ENCODE assay signal across 28 cellular contexts in the genomic region with DNA sequence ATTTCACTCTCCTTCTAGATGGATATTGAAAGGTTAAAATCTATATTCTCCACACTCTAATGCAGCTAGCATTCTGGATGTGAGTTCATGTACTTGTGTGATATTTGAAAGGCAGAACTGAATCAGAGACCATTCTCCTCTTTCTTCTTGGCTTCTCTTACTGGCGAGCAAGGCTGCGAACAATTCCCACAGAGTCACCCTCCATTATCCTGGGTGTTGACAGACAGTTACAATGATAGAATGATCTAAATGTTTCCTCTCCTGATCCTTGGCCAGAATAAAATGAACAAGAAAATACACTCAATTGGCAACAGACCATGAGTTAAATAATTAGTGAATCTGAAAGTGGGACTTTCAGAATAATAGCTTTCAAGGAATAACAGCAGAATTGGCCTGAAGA.
"Had no signal": no experiment of that assay in that cellular context is flagged by ENCODE, and none has a peak within 500 bp of the region (broad histone marks: within the 10 kb centered on the region; RNA-seq: fewer than 3 reads in every experiment).

No MANE protein-coding gene starts in this region.

- H3K36me3 ChIP-seq: gastroesophageal sphincter, stomach, thyroid gland, upper lobe of right lung, WERI-Rb-1 had no signal

- H3K9me3 Mint-ChIP-seq: activated CD4-positive, alpha-beta memory T cell treated with anti-CD3 and anti-CD28 coated beads, Interleukin-2, amount 10 ng/mL, durations not matched to agents 7 days and 5 days; activated CD4-positive, alpha-beta T cell treated with anti-CD3 and anti-CD28 coated beads, Interleukin-2, amount 10 ng/mL, durations not matched to agents 24 days and 14 days; activated T-cell treated with anti-CD3 and anti-CD28 coated beads, Interleukin-2, amount 50 U/mL, for 24 hours; natural killer cell; stimulated activated naive B cell treated with anti-CD40 and anti-IgM and Interleukin-4, amounts not matched to agents 10 μg/mL and 1 μg/mL and 100 μg/mL, for 72 hours; T-helper 1 cell treated with Interleukin-12 subunit alpha and Interleukin-12 subunit beta and Interleukin-4 antibody, amounts not matched to agents 30 μg/mL and 1 μg/mL, for 36 hours had no signal

- H3K27ac Mint-ChIP-seq: activated CD4-positive, alpha-beta memory T cell treated with anti-CD3 and anti-CD28 coated beads, Interleukin-2, amount 10 ng/mL, durations not matched to agents 7 days and 5 days; activated CD4-positive, alpha-beta T cell treated with anti-CD3 and anti-CD28 coated beads, Interleukin-2, amount 10 ng/mL, durations not matched to agents 24 days and 14 days; activated T-cell treated with anti-CD3 and anti-CD28 coated beads, Interleukin-2, amount 50 U/mL, for 24 hours; immature natural killer cell; natural killer cell; stimulated activated naive B cell treated with anti-CD40 and anti-IgM and Interleukin-4, amounts not matched to agents 10 μg/mL and 1 μg/mL and 100 μg/mL, for 72 hours; T-helper 1 cell treated with Interleukin-12 subunit alpha and Interleukin-12 subunit beta and Interleukin-4 antibody, amounts not matched to agents 30 μg/mL and 1 μg/mL, for 36 hours had no signal

- H3K27ac ChIP-seq: dorsolateral prefrontal cortex, gastroesophageal sphincter, stomach, thyroid gland, upper lobe of right lung, WERI-Rb-1 had no signal

- H3K9me3 ChIP-seq: gastroesophageal sphincter, stomach, thyroid gland, upper lobe of right lung had no signal

- H3K4me3 ChIP-seq: coronary artery, dorsolateral prefrontal cortex, gastroesophageal sphincter, lung, stomach, thyroid gland, upper lobe of right lung had no signal

- DNase-seq: activated CD4-positive, alpha-beta memory T cell treated with anti-CD3 and anti-CD28 coated beads, Interleukin-2, amount 10 ng/mL, durations not matched to agents 7 days and 5 days; activated CD4-positive, alpha-beta T cell treated with anti-CD3 and anti-CD28 coated beads, Interleukin-2, amount 10 ng/mL, durations not matched to agents 24 days and 14 days; activated CD4-positive, CD25-positive, alpha-beta regulatory T cell treated with anti-CD3 and anti-CD28 coated beads, Interleukin-2, amount 50 U/mL, for 72 hours; activated CD8-positive, alpha-beta memory T cell treated with anti-CD3 and anti-CD28 coated beads, Interleukin-2, amount 50 U/mL, for 48 hours; activated gamma-delta T cell; activated naive CD4-positive, alpha-beta T cell treated with anti-CD3 and anti-CD28 coated beads, Interleukin-2, amount 50 U/mL, for 16 hours; activated T-cell treated with anti-CD3 and anti-CD28 coated beads, Interleukin-2, amount 50 U/mL, for 24 hours; amniotic stem cell; cerebellar nuclear complex; dorsolateral prefrontal cortex; effector memory CD4-positive, alpha-beta T cell; immature natural killer cell; kidney; mesendoderm; natural killer cell; small intestine; stimulated activated CD4-positive, alpha-beta T cell treated with anti-CD3 and anti-CD28 coated beads, Interleukin-4, amount 100 ng/mL, for 4 hours; stimulated activated CD8-positive, alpha-beta memory T cell treated with anti-CD3 and anti-CD28 coated beads, Interleukin-4, amount 100 ng/mL, for 48 hours; stimulated activated naive B cell treated with anti-CD40 and anti-IgM and Interleukin-4, amounts not matched to agents 10 μg/mL and 1 μg/mL and 100 μg/mL, for 72 hours; stomach; T-helper 9 cell; thyroid gland; upper lobe of right lung; WERI-Rb-1 had no signal

- H3K27me3 ChIP-seq: dorsolateral prefrontal cortex, gastroesophageal sphincter, stomach, thyroid gland, upper lobe of right lung had no signal

- H3K4me1 Mint-ChIP-seq: activated CD4-positive, alpha-beta memory T cell treated with anti-CD3 and anti-CD28 coated beads, Interleukin-2, amount 10 ng/mL, durations not matched to agents 7 days and 5 days; activated CD4-positive, alpha-beta T cell treated with anti-CD3 and anti-CD28 coated beads, Interleukin-2, amount 10 ng/mL, durations not matched to agents 24 days and 14 days; immature natural killer cell; natural killer cell had no signal

- H3K36me3 Mint-ChIP-seq: immature natural killer cell; natural killer cell; stimulated activated naive B cell treated with anti-CD40 and anti-IgM and Interleukin-4, amounts not matched to agents 10 μg/mL and 1 μg/mL and 100 μg/mL, for 72 hours had no signal

- H3K4me1 ChIP-seq: gastroesophageal sphincter, stomach, thyroid gland, upper lobe of right lung had no signal

- H3K4me3 Mint-ChIP-seq: activated CD4-positive, alpha-beta memory T cell treated with anti-CD3 and anti-CD28 coated beads, Interleukin-2, amount 10 ng/mL, durations not matched to agents 7 days and 5 days; activated CD4-positive, alpha-beta T cell treated with anti-CD3 and anti-CD28 coated beads, Interleukin-2, amount 10 ng/mL, durations not matched to agents 24 days and 14 days; activated T-cell treated with anti-CD3 and anti-CD28 coated beads, Interleukin-2, amount 50 U/mL, for 24 hours; immature natural killer cell; natural killer cell; stimulated activated naive B cell treated with anti-CD40 and anti-IgM and Interleukin-4, amounts not matched to agents 10 μg/mL and 1 μg/mL and 100 μg/mL, for 72 hours; T-helper 1 cell treated with Interleukin-12 subunit alpha and Interleukin-12 subunit beta and Interleukin-4 antibody, amounts not matched to agents 30 μg/mL and 1 μg/mL, for 36 hours had no signal
